25 cellular contexts compared by ENCODE assay signal in genomic region chr5:176397736-176398420, GRCh38. TPM values are rescaled to one million over a fixed set of nuclear protein-coding genes. Genes with fewer than 3 reads are reported as not detected.
DNase-seq lines count a peak whose midpoint lies in the region; ATAC-seq and TF ChIP-seq lines count a peak whose summit lies in the region.
"Had no signal": no experiment of that assay in that cellular context is flagged by ENCODE, and none has a peak within 500 bp of the region (broad histone marks: within the 10 kb centered on the region; RNA-seq: fewer than 3 reads in every experiment).

No MANE protein-coding gene starts in this region.

- no peaks in the 10 kb centered on the region for H3K9me3 Mint-ChIP-seq in CD4-positive, alpha-beta memory T cell
- H3K9me3 Mint-ChIP-seq: IgD-negative memory B cell had no signal

- H2BK15ac ChIP-seq in mesenchymal stem cell (ENCODE audit: low read depth, poor library complexity, severe bottlenecking): peak overlapping the region; percentile 50

- no peak overlapping the region for H3K27ac ChIP-seq in CD4-positive, alpha-beta memory T cell (ENCODE audit: low read depth, low read length)
- H3K27ac ChIP-seq in RWPE1 (peak overlapping the region; percentile 99), mesenchymal stem cell (ENCODE audit: low read length, poor library complexity, severe bottlenecking) (no peak overlapping the region), sigmoid colon (no peak overlapping the region), WERI-Rb-1 (no peak overlapping the region)
- H3K27ac ChIP-seq: C4-2B had no signal

- 98% methylated on average over 18 of the region's 18 CpGs for WGBS in mesenchymal stem cell
- WGBS in sigmoid colon, 2 donors: 90 to 93% methylated on average over 18 of the region's 18 CpGs

- no peak overlapping the region for H3K4me2 ChIP-seq in mesenchymal stem cell (ENCODE audit: low read length, poor library complexity, severe bottlenecking)

- TF ChIP-seq CTCF in RWPE1 (conservative IDR thresholded peaks at IDR 0.05; ENCODE audit: low read depth): no peak
- TF ChIP-seq CTCF in sigmoid colon (IDR thresholded peaks at IDR 0.05): no peak
- no peak for TF ChIP-seq CTCF in WERI-Rb-1 (IDR thresholded peaks at IDR 0.05; ENCODE audit: low read depth, low read length)

- H4K8ac ChIP-seq in mesenchymal stem cell (ENCODE audit: low read length): no peak overlapping the region

- H3K36me3 ChIP-seq in CD4-positive, alpha-beta memory T cell (ENCODE audit: insufficient read depth, low read length): peaks cover 6% of the 10 kb centered on the region
- peaks cover 36 to 46% of the 10 kb centered on the region in 2 experiments for H3K36me3 ChIP-seq in mesenchymal stem cell (ENCODE audit: control insufficient read depth in 1 of 2, insufficient read depth in 2 of 2, low read depth in 1 of 2, low read length in 2 of 2)
- H3K36me3 ChIP-seq in sigmoid colon: peaks cover 0 to 59% (median 9%) of the 10 kb centered on the region in 4 donors
- peaks cover 6% of the 10 kb centered on the region for H3K36me3 ChIP-seq in WERI-Rb-1

- no peak overlapping the region for H3K9ac ChIP-seq in mesenchymal stem cell (ENCODE audit: low read length)

- H3K4me1 ChIP-seq in CD4-positive, alpha-beta memory T cell (ENCODE audit: insufficient read depth, low read length): no peaks in the 10 kb centered on the region
- H3K4me1 ChIP-seq in mesenchymal stem cell (ENCODE audit: control insufficient read depth, insufficient read depth, low read depth, low read length) (peaks cover 11% of the 10 kb centered on the region), sigmoid colon (peaks cover 0 to 8% (median 3%) of the 10 kb centered on the region in 4 donors)
- H3K4me1 ChIP-seq: HAP-1 had no signal

- peaks cover 0 to 2% (median under 1%) of the 10 kb centered on the region in 4 donors for H3K4me1 Mint-ChIP-seq in CD4-positive, alpha-beta memory T cell
- H3K4me1 Mint-ChIP-seq: B cell had no signal

- H3K4ac ChIP-seq in mesenchymal stem cell (ENCODE audit: low read depth in 1 of 2, low read length in 2 of 2): no peak overlapping the region

- POLR2A ChIA-PET in CD4-positive, alpha-beta memory T cell (lab: Charles Lee; ENCODE audit: partially characterized antibody): interaction anchor here (0.7 kb wide), 1 partner anchor 8 kb away, joined by 3 read pairs; no protein-coding TSS in a partner anchor
- POLR2A ChIA-PET in RWPE1 (lab: Yijun Ruan, JAX; ENCODE audit: low non-redundant PET): no interaction called here

- no peak overlapping the region for H2AFZ ChIP-seq in mesenchymal stem cell (ENCODE audit: low read depth, low read length)

- no peak for DNase-seq in CD4-positive, alpha-beta memory T cell
- DNase-seq in RWPE1 (ENCODE audit: low spot score) (no peak), mesenchymal stem cell (no peak), sigmoid colon (peak; percentile 63), WERI-Rb-1 (no peak)
- no peak for DNase-seq in activated CD4-positive, alpha-beta T cell treated with anti-CD3 and anti-CD28 coated beads, Interleukin-2, amount 50 U/mL, for 48 hours
- DNase-seq in activated T-cell treated with anti-CD3 and anti-CD28 coated beads, Interleukin-2, amount 50 U/mL, for 1 hour: no peak
- DNase-seq: COR-L47, EL, GDM1, GOT3, NCI-H1048, NCI-H1417, NCI-H1694, NCI-H2029 treated with DMSO at 0.1 percent for 48 hours, NCI-H446 treated with DMSO at 0.1 percent for 48 hours, NCI-H526, RPMI8226, SHP77 had no signal

- intact Hi-C loops in CD4-positive, alpha-beta memory T cell (cut with micrococcal nuclease): no loop called here
- intact Hi-C loops in sigmoid colon (cut with DNase I): no loop called here

- peaks cover 24% of the 10 kb centered on the region for H3K79me1 ChIP-seq in mesenchymal stem cell (replicated peaks; ENCODE audit: low read length, poor library complexity, severe bottlenecking)

- no peak overlapping the region for H3K23ac ChIP-seq in mesenchymal stem cell (ENCODE audit: low read length in 2 of 2)

- no peak overlapping the region for H2BK5ac ChIP-seq in mesenchymal stem cell (ENCODE audit: low read depth, low read length, poor library complexity, severe bottlenecking)

- H3K4me3 Mint-ChIP-seq in CD4-positive, alpha-beta memory T cell: no peak overlapping the region
- H3K4me3 Mint-ChIP-seq: B cell had no signal

- no peak overlapping the region for H3K18ac ChIP-seq in mesenchymal stem cell (ENCODE audit: low read depth in 1 of 2, low read length in 2 of 2)

- peaks cover 14 to 39% of the 10 kb centered on the region in 2 donors for H3K36me3 Mint-ChIP-seq in CD4-positive, alpha-beta memory T cell

- H3K14ac ChIP-seq in mesenchymal stem cell (ENCODE audit: low read length in 2 of 2): no peak overlapping the region

- TF ChIP-seq EP300 in sigmoid colon (IDR thresholded peaks at IDR 0.05): no peak

- ATAC-seq in GM18519 (IDR thresholded peaks at IDR 0.05; ENCODE audit: low FRiP score, unreplicated experiment): no peak
- ATAC-seq: GM12878 had no signal

- no peak overlapping the region for H2AK5ac ChIP-seq in mesenchymal stem cell (ENCODE audit: low read length, severe bottlenecking)

- H3K27me3 Mint-ChIP-seq in CD4-positive, alpha-beta memory T cell: no peaks in the 10 kb centered on the region
- H3K27me3 Mint-ChIP-seq: B cell, IgD-negative memory B cell had no signal

- no peak overlapping the region for H2BK120ac ChIP-seq in mesenchymal stem cell (ENCODE audit: low read depth, low read length)

- no peaks in the 10 kb centered on the region for H3K27me3 ChIP-seq in CD4-positive, alpha-beta memory T cell (ENCODE audit: insufficient read depth, low read length)
- H3K27me3 ChIP-seq in mesenchymal stem cell (ENCODE audit: control insufficient read depth in 1 of 2, insufficient read depth in 1 of 2, low read length in 2 of 2) (no peaks in the 10 kb centered on the region), sigmoid colon (no peaks in the 10 kb centered on the region), WERI-Rb-1 (ENCODE audit: insufficient read depth, low read depth, severe bottlenecking) (no peaks in the 10 kb centered on the region)

- CTCF ChIA-PET in CD4-positive, alpha-beta memory T cell (lab: Charles Lee; ENCODE audit: partially characterized antibody): no interaction called here
- CTCF ChIA-PET in RWPE1 (lab: Yijun Ruan, JAX): no interaction called here

- H2BK12ac ChIP-seq in mesenchymal stem cell (ENCODE audit: low read length in 2 of 2): no peak overlapping the region

- peak overlapping the region in 4 of 7 donors; percentile 32 to 85 (median 56) for H3K27ac Mint-ChIP-seq in CD4-positive, alpha-beta memory T cell
- H3K27ac Mint-ChIP-seq: B cell had no signal

- H3K4me3 ChIP-seq in CD4-positive, alpha-beta memory T cell (ENCODE audit: low read length in 2 of 2): no peak overlapping the region
- H3K4me3 ChIP-seq in mesenchymal stem cell (ENCODE audit: insufficient read depth in 1 of 2, low read depth in 1 of 2, low read length in 2 of 2): no peak overlapping the region
- no peak overlapping the region for H3K4me3 ChIP-seq in sigmoid colon
- H3K4me3 ChIP-seq in WERI-Rb-1 (ENCODE audit: low read depth, low read length): no peak overlapping the region
- H3K4me3 ChIP-seq: GM12878, HAP-1 had no signal

- no peaks in the 10 kb centered on the region for H3K9me3 ChIP-seq in CD4-positive, alpha-beta memory T cell (ENCODE audit: control insufficient read depth in 1 of 2, low read length in 2 of 2)
- H3K9me3 ChIP-seq in mesenchymal stem cell (ENCODE audit: control insufficient read depth, low read length): no peaks in the 10 kb centered on the region
- no peaks in the 10 kb centered on the region for H3K9me3 ChIP-seq in sigmoid colon
- H3K9me3 ChIP-seq in WERI-Rb-1 (ENCODE audit: severe bottlenecking): no peaks in the 10 kb centered on the region
- H3K9me3 ChIP-seq: HAP-1 had no signal

- no peak overlapping the region for H4K91ac ChIP-seq in mesenchymal stem cell (ENCODE audit: low read length)

- TF ChIP-seq POLR2A in sigmoid colon (IDR thresholded peaks at IDR 0.05): no peak

RNA-seq across cellular contexts. Expression of gene HIGD2A, which starts 9.3 kb away (rescaled TPM):
- total RNA-seq in CD4-positive, alpha-beta memory T cell: 10 to 100 TPM; 81.3 to 83.4 TPM
- 100 to 1,000 TPM; 191 to 224 TPM for polyA plus RNA-seq in CD4-positive, alpha-beta memory T cell
- 225 TPM for polyA plus RNA-seq in mesenchymal stem cell (2013, experiment 1 of 2)
- 222 TPM for polyA plus RNA-seq in mesenchymal stem cell (2013, experiment 2 of 2)
- total RNA-seq in sigmoid colon: 100 to 1,000 TPM; 201 to 249 (median 235) TPM
- 100 to 1,000 TPM; 207 to 457 (median 354) TPM for polyA plus RNA-seq in sigmoid colon

RNA-seq across cellular contexts. Expression of gene NOP16, which starts 9.5 kb away (rescaled TPM):
- total RNA-seq in CD4-positive, alpha-beta memory T cell: 10 to 100 TPM; 16.9 to 19.4 TPM
- polyA plus RNA-seq in CD4-positive, alpha-beta memory T cell: 10 to 100 TPM; 19.3 to 46.3 TPM
- 17.4 TPM for polyA plus RNA-seq in mesenchymal stem cell (2013, experiment 1 of 2)
- 18.6 TPM for polyA plus RNA-seq in mesenchymal stem cell (2013, experiment 2 of 2)
- 10 to 100 TPM in 1 of 4 donors, 1 to 10 TPM in 3; 4.4 to 17.8 (median 9.6) TPM for total RNA-seq in sigmoid colon
- polyA plus RNA-seq in sigmoid colon: 10 to 100 TPM; 21.3 to 50.7 (median 22.2) TPM

RNA-seq across cellular contexts. Expression of gene CLTB, which starts 18.5 kb away (rescaled TPM):
- 10 to 100 TPM; 34.8 to 40.5 TPM for total RNA-seq in CD4-positive, alpha-beta memory T cell
- 10 to 100 TPM; 64.3 to 76.6 TPM for polyA plus RNA-seq in CD4-positive, alpha-beta memory T cell
- 85.7 TPM for polyA plus RNA-seq in mesenchymal stem cell (2013, experiment 1 of 2)
- polyA plus RNA-seq in mesenchymal stem cell (2013, experiment 2 of 2): 88.1 TPM
- 100 to 1,000 TPM; 129 to 163 (median 156) TPM for total RNA-seq in sigmoid colon
- polyA plus RNA-seq in sigmoid colon: 100 to 1,000 TPM; 274 to 403 (median 280) TPM

RNA-seq across cellular contexts. Expression of gene ARL10, which starts 32.6 kb away (rescaled TPM):
- 10 to 100 TPM; 14.7 to 17.9 TPM for total RNA-seq in CD4-positive, alpha-beta memory T cell
- 1 to 10 TPM in 1 of 2 donors, under 1 TPM in 1; 0.60 to 1.2 TPM for polyA plus RNA-seq in CD4-positive, alpha-beta memory T cell
- 4.8 TPM for polyA plus RNA-seq in mesenchymal stem cell (2013, experiment 1 of 2)
- 4.6 TPM for polyA plus RNA-seq in mesenchymal stem cell (2013, experiment 2 of 2)
- total RNA-seq in sigmoid colon: 10 to 100 TPM in 2 of 4 donors, 1 to 10 TPM in 2; 5.6 to 16.9 (median 10.5) TPM
- polyA plus RNA-seq in sigmoid colon: 1 to 10 TPM in 1 of 3 donors, under 1 TPM in 2; 0.23 to 1.8 (median 0.60) TPM

RNA-seq across cellular contexts. Expression of gene KIAA1191, which starts 36.3 kb away (rescaled TPM):
- total RNA-seq in CD4-positive, alpha-beta memory T cell: 10 to 100 TPM; 73.3 to 76.6 TPM
- polyA plus RNA-seq in CD4-positive, alpha-beta memory T cell: 10 to 100 TPM; 53.6 to 71.5 TPM
- polyA plus RNA-seq in mesenchymal stem cell (2013, experiment 1 of 2): 91.6 TPM
- polyA plus RNA-seq in mesenchymal stem cell (2013, experiment 2 of 2): 88.4 TPM
- 100 to 1,000 TPM in 3 of 4 donors, 10 to 100 TPM in 1; 88.8 to 117 (median 108) TPM for total RNA-seq in sigmoid colon
- polyA plus RNA-seq in sigmoid colon: 100 to 1,000 TPM in 1 of 3 donors, 10 to 100 TPM in 2; 41.0 to 112 (median 62.5) TPM
